In genomic region chr6:161922631-161923119, GRCh38 we compare ENCODE assay signal across 9 cellular contexts.
A peak's percentile ranks its signal among the peaks of the same experiment; 100 is the strongest.
DNase-seq lines count a peak whose midpoint lies in the region; ATAC-seq, FAIRE-seq and TF ChIP-seq lines count a peak whose summit lies in the region.
"Had no signal": no experiment of that assay in that cellular context is flagged by ENCODE, and none has a peak within 500 bp of the region (broad histone marks: within the 10 kb centered on the region; RNA-seq: fewer than 3 reads in every experiment).

No MANE protein-coding gene starts in this region.

- H3K9me3 Mint-ChIP-seq in naive thymus-derived CD8-positive, alpha-beta T cell, result peaks cover 0 to 2% (median 0%) of the 10 kb centered on the region in 9 donors
- H3K9me3 Mint-ChIP-seq: dendritic cell treated with granulocyte-macrophage colony-stimulating factor and Interleukin-4, amounts not matched to agents 40 ng/mL and 50 ng/mL, for 4 days had no signal

- H3K4me1 Mint-ChIP-seq in naive thymus-derived CD8-positive, alpha-beta T cell, result no peaks in the 10 kb centered on the region

- H3K4me3 ChIP-seq in kidney (ENCODE audit: low read length in 2 of 2) (no peak overlapping the region), sigmoid colon (no peak overlapping the region)

- H3K4me1 ChIP-seq in kidney (ENCODE audit: control insufficient read depth in 1 of 2, insufficient read depth in 1 of 2, low read depth in 1 of 2, low read length in 2 of 2) (no peaks in the 10 kb centered on the region), sigmoid colon (no peaks in the 10 kb centered on the region)

- H3K27me3 ChIP-seq in sigmoid colon, result no peaks in the 10 kb centered on the region

- no peak overlapping the region for H3K4me3 Mint-ChIP-seq in naive thymus-derived CD8-positive, alpha-beta T cell
- H3K4me3 Mint-ChIP-seq: dendritic cell treated with granulocyte-macrophage colony-stimulating factor and Interleukin-4, amounts not matched to agents 40 ng/mL and 50 ng/mL, for 4 days had no signal

- intact Hi-C loops in kidney (cut with DNase I) (no loop called here), sigmoid colon (cut with DNase I) (no loop called here)

- no peak for TF ChIP-seq EP300 in sigmoid colon (IDR thresholded peaks at IDR 0.05)

- no peak overlapping the region for H3K9ac ChIP-seq in kidney (ENCODE audit: low read length in 2 of 2)

- H3K9me3 ChIP-seq in kidney (ENCODE audit: control insufficient read depth in 1 of 2, low read length in 2 of 2) (no peaks in the 10 kb centered on the region), sigmoid colon (no peaks in the 10 kb centered on the region)

- POLR2A ChIA-PET in naive thymus-derived CD8-positive, alpha-beta T cell (lab: Charles Lee), result no interaction called here

- peak overlapping the region in 1 of 10 donors; percentile 37 for H3K27ac Mint-ChIP-seq in naive thymus-derived CD8-positive, alpha-beta T cell
- H3K27ac Mint-ChIP-seq: dendritic cell treated with granulocyte-macrophage colony-stimulating factor and Interleukin-4, amounts not matched to agents 40 ng/mL and 50 ng/mL, for 4 days had no signal

- TF ChIP-seq CTCF in 22Rv1 (IDR thresholded peaks at IDR 0.05) (peak; percentile 71), GM12872 (IDR thresholded peaks at IDR 0.05; ENCODE audit: insufficient read depth, low read depth, low read length) (peak; percentile 20; the same call in 1 of the 3 replicates), kidney (IDR thresholded peaks at IDR 0.05; ENCODE audit: borderline replicate concordance, extremely low read depth, insufficient read depth) (peak; percentile 23), sigmoid colon (IDR thresholded peaks at IDR 0.05) (peak in 1 of 4 experiments; percentile 18)

- no peaks in the 10 kb centered on the region for H3K27me3 Mint-ChIP-seq in naive thymus-derived CD8-positive, alpha-beta T cell
- H3K27me3 Mint-ChIP-seq: dendritic cell treated with granulocyte-macrophage colony-stimulating factor and Interleukin-4, amounts not matched to agents 40 ng/mL and 50 ng/mL, for 4 days had no signal

- no peak for TF ChIP-seq POLR2A in sigmoid colon (IDR thresholded peaks at IDR 0.05)

- H3K27ac ChIP-seq in 22Rv1, result peak overlapping the region; percentile 63
- no peak overlapping the region for H3K27ac ChIP-seq in kidney (ENCODE audit: low read depth in 2 of 2, low read length in 2 of 2)
- no peak overlapping the region for H3K27ac ChIP-seq in sigmoid colon

- no peaks in the 10 kb centered on the region for H3K36me3 ChIP-seq in kidney (ENCODE audit: control insufficient read depth in 1 of 2, insufficient read depth in 2 of 2, low read length in 2 of 2)
- H3K36me3 ChIP-seq in sigmoid colon, result no peaks in the 10 kb centered on the region

- DNase-seq in NCI-H1105 (lab: John Stamatoyannopoulos, UW) (peak; percentile 52), amniotic epithelial cell (ENCODE audit: low read depth) (peak; percentile 1), kidney (no peak), sigmoid colon (no peak)
- no peak for DNase-seq in naive thymus-derived CD8-positive, alpha-beta T cell

- FAIRE-seq in kidney (lab: Jason Lieb, UNC), result no peak

- ATAC-seq in naive thymus-derived CD8-positive, alpha-beta T cell, result no peak
- no peak for ATAC-seq in GM18909 (IDR thresholded peaks at IDR 0.05; ENCODE audit: poor library complexity, unreplicated experiment)

- WGBS in sigmoid colon, 2 donors, result 3 to 10% methylated on average over 1 of the region's 1 CpG

- H3K36me3 Mint-ChIP-seq in naive thymus-derived CD8-positive, alpha-beta T cell, result peaks cover 0 to 6% (median 0%) of the 10 kb centered on the region in 3 donors

Comparison
In these comparisons a context has a peak if more than half of its experiments do, and no peak if none do; other contexts are left out.
1. DNase-seq: peak in NCI-H1105 (single experiment) and amniotic epithelial cell (single experiment); none in kidney (single experiment), naive thymus-derived CD8-positive, alpha-beta T cell (0 of 10) and sigmoid colon (single experiment).